2 cellular contexts compared by ENCODE assay signal in the genomic region with DNA sequence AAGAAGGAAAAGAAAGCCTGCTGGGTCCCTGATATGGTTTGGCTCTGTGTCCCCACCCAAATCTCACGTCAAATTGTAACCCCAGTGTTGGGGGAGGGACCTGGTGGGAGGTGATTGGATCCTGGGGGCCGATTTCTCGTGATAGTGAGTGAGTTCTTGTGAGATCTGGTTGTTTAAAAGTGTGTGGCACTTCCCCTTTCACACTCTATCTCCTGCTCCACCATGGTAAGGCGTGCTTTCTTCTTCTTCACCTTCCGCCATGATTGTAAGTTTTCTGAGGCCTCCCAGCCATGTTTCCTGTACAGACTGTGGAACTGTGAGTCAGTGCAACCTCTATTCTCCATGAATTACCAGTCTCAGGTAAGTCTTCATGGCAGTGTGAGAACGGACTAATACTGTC.
TF ChIP-seq lines count a peak whose summit lies in the region.

No MANE protein-coding gene starts in this region.

TF ChIP-seq in liver, 16 proteins besides CTCF, POLR2A, EP300 and RAD21:
- TF ChIP-seq, protein P1, sequence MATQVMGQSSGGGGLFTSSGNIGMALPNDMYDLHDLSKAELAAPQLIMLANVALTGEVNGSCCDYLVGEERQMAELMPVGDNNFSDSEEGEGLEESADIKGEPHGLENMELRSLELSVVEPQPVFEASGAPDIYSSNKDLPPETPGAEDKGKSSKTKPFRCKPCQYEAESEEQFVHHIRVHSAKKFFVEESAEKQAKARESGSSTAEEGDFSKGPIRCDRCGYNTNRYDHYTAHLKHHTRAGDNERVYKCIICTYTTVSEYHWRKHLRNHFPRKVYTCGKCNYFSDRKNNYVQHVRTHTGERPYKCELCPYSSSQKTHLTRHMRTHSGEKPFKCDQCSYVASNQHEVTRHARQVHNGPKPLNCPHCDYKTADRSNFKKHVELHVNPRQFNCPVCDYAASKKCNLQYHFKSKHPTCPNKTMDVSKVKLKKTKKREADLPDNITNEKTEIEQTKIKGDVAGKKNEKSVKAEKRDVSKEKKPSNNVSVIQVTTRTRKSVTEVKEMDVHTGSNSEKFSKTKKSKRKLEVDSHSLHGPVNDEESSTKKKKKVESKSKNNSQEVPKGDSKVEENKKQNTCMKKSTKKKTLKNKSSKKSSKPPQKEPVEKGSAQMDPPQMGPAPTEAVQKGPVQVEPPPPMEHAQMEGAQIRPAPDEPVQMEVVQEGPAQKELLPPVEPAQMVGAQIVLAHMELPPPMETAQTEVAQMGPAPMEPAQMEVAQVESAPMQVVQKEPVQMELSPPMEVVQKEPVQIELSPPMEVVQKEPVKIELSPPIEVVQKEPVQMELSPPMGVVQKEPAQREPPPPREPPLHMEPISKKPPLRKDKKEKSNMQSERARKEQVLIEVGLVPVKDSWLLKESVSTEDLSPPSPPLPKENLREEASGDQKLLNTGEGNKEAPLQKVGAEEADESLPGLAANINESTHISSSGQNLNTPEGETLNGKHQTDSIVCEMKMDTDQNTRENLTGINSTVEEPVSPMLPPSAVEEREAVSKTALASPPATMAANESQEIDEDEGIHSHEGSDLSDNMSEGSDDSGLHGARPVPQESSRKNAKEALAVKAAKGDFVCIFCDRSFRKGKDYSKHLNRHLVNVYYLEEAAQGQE (IDR thresholded peaks at IDR 0.05): no peak
- TF ChIP-seq, protein P2, sequence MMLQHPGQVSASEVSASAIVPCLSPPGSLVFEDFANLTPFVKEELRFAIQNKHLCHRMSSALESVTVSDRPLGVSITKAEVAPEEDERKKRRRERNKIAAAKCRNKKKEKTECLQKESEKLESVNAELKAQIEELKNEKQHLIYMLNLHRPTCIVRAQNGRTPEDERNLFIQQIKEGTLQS (IDR thresholded peaks at IDR 0.05): no peak
- TF ChIP-seq HNF4A (conservative IDR thresholded peaks at IDR 0.05): no peak
- no peak for TF ChIP-seq JUND (IDR thresholded peaks at IDR 0.05)
- TF ChIP-seq, protein P3, sequence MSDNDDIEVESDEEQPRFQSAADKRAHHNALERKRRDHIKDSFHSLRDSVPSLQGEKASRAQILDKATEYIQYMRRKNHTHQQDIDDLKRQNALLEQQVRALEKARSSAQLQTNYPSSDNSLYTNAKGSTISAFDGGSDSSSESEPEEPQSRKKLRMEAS (IDR thresholded peaks at IDR 0.05): no peak

TF ChIP-seq in HepG2, 621 proteins besides CTCF, POLR2A, EP300 and RAD21 (continued from another document):
- TF ChIP-seq, protein P4, sequence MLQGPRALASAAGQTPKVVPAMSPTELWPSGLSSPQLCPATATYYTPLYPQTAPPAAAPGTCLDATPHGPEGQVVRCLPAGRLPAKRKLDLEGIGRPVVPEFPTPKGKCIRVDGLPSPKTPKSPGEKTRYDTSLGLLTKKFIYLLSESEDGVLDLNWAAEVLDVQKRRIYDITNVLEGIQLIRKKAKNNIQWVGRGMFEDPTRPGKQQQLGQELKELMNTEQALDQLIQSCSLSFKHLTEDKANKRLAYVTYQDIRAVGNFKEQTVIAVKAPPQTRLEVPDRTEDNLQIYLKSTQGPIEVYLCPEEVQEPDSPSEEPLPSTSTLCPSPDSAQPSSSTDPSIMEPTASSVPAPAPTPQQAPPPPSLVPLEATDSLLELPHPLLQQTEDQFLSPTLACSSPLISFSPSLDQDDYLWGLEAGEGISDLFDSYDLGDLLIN (CRISPR knock-in tag; IDR thresholded peaks at IDR 0.05; ENCODE audit: borderline replicate concordance): no peak
- TF ChIP-seq HMG20A (CRISPR knock-in tag; IDR thresholded peaks at IDR 0.05; ENCODE audit: borderline replicate concordance): no peak
- TF ChIP-seq, protein P5, sequence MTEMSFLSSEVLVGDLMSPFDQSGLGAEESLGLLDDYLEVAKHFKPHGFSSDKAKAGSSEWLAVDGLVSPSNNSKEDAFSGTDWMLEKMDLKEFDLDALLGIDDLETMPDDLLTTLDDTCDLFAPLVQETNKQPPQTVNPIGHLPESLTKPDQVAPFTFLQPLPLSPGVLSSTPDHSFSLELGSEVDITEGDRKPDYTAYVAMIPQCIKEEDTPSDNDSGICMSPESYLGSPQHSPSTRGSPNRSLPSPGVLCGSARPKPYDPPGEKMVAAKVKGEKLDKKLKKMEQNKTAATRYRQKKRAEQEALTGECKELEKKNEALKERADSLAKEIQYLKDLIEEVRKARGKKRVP (CRISPR knock-in tag; IDR thresholded peaks at IDR 0.05): no peak
- TF ChIP-seq, protein P6, sequence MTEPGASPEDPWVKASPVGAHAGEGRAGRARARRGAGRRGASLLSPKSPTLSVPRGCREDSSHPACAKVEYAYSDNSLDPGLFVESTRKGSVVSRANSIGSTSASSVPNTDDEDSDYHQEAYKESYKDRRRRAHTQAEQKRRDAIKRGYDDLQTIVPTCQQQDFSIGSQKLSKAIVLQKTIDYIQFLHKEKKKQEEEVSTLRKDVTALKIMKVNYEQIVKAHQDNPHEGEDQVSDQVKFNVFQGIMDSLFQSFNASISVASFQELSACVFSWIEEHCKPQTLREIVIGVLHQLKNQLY (CRISPR knock-in tag; IDR thresholded peaks at IDR 0.05): no peak
- TF ChIP-seq, protein P7, sequence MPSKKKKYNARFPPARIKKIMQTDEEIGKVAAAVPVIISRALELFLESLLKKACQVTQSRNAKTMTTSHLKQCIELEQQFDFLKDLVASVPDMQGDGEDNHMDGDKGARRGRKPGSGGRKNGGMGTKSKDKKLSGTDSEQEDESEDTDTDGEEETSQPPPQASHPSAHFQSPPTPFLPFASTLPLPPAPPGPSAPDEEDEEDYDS (CRISPR knock-in tag; IDR thresholded peaks at IDR 0.05): no peak
- TF ChIP-seq ZNF232 (CRISPR knock-in tag; IDR thresholded peaks at IDR 0.05; ENCODE audit: borderline replicate concordance): no peak
- no peak for TF ChIP-seq SALL1 (CRISPR knock-in tag; IDR thresholded peaks at IDR 0.05)
- no peak for TF ChIP-seq ZSCAN25 (CRISPR knock-in tag; IDR thresholded peaks at IDR 0.05)
- TF ChIP-seq ZNF382 (CRISPR knock-in tag; IDR thresholded peaks at IDR 0.05; ENCODE audit: borderline replicate concordance): no peak
